Comparison of ENCODE assay signal across 23 cellular contexts in the genomic region with DNA sequence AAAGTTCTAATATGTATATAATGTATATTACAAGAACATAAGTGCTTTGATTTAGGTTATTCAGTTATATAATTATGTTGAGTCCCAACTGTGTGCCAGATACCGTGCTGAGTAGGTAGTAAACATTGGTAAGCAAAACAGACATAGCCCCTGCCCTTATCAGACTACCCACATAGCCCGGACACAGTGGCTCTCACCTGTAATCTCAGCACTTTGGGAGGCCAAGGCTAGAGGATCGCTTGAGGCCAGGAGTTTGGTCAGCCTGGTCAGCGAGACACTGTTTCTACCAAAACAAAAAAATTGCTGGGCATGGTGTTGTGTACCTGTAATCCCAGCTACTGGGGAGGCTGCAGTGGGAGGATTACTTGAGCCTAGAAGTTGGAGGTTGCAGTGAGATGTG.
"Had no signal": no experiment of that assay in that cellular context is flagged by ENCODE, and none has a peak within 500 bp of the region (broad histone marks: within the 10 kb centered on the region; RNA-seq: fewer than 3 reads in every experiment).

No MANE protein-coding gene starts in this region.

- DNase-seq: activated CD4-positive, alpha-beta T cell treated with anti-CD3 and anti-CD28 coated beads for 1 hour; activated naive CD8-positive, alpha-beta T cell treated with anti-CD3 and anti-CD28 coated beads, Interleukin-2, amount 10 ng/mL, durations not matched to agents 7 days and 5 days; amygdala; caudate nucleus; gastrocnemius medialis; heart left ventricle; kidney; nephron progenitor cell; nucleus accumbens; right cardiac atrium; SK-N-SH; stimulated activated CD4-positive, alpha-beta T cell treated with anti-CD3 and anti-CD28 coated beads, Interleukin-15, amount 100 ng/mL, for 24 hours; stimulated activated CD4-positive, alpha-beta T cell treated with anti-CD3 and anti-CD28 coated beads, Interleukin-2, amount 100 ng/mL, for 48 hours; T-helper 1 cell; tibial artery; uterus; WERI-Rb-1 had no signal

- H3K4me1 ChIP-seq: prostate gland, uterus had no signal

- H3K9me3 Mint-ChIP-seq: activated naive CD8-positive, alpha-beta T cell treated with anti-CD3 and anti-CD28 coated beads, Interleukin-2, amount 10 ng/mL, durations not matched to agents 7 days and 5 days; brain; nephron progenitor cell had no signal

- H3K27me3 ChIP-seq: gastrocnemius medialis, heart left ventricle, tibial artery, uterus had no signal

- H3K27ac Mint-ChIP-seq: activated naive CD8-positive, alpha-beta T cell treated with anti-CD3 and anti-CD28 coated beads, Interleukin-2, amount 10 ng/mL, durations not matched to agents 7 days and 5 days; brain; nephron progenitor cell had no signal

- H3K36me3 ChIP-seq: prostate gland, uterus had no signal

- ATAC-seq: gastrocnemius medialis, heart left ventricle, left lobe of liver, right cardiac atrium had no signal

- H3K9ac ChIP-seq: SK-N-SH had no signal

- H3K27ac ChIP-seq: prostate gland, uterus, WERI-Rb-1 had no signal

- H3K27me3 Mint-ChIP-seq: activated naive CD8-positive, alpha-beta T cell treated with anti-CD3 and anti-CD28 coated beads, Interleukin-2, amount 10 ng/mL, durations not matched to agents 7 days and 5 days; brain had no signal

- H3K4me3 ChIP-seq: coronary artery, gastrocnemius medialis, heart left ventricle, lung, prostate gland, skin epidermis, tibial artery, uterus had no signal

- H3K9me3 ChIP-seq: gastrocnemius medialis, heart left ventricle, prostate gland, SK-N-SH, tibial artery, uterus had no signal

- H3K4me3 Mint-ChIP-seq: activated naive CD8-positive, alpha-beta T cell treated with anti-CD3 and anti-CD28 coated beads, Interleukin-2, amount 10 ng/mL, durations not matched to agents 7 days and 5 days; brain; nephron progenitor cell had no signal
